ENCODE assay signal across 1 cellular context in the genomic region with DNA sequence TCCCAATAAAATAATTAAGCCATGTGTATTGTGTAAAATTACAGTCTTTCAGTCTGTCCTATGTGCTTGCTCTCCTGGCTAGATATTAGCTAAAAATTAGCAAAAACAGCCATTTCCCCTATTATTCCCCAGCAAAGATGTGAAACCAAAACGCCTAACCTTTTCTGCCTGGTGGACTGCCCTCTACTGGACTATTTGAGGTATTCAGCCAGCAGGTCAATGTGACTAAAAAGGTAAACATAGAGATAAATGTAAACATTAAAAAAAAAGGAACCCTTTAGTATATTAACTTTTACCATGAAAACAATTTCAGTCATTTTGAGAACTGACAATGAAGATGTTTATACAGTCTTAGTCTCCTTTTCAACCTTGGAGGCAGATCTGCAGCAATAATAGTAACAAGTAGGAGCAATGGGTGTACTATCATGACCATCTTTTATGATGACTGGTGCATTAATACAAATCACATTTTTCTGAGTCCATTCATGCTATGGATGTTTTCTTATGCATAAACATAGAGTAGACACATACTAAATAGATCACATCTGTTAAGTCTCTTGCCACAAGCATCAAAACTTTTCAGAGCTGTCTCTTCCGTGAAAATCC.
TF ChIP-seq lines count a peak whose summit lies in the region.

No MANE protein-coding gene starts in this region.

TF ChIP-seq in IMR-90, 13 proteins besides CTCF, POLR2A, EP300 and RAD21:
- peak; percentile 56 for TF ChIP-seq SMC3 (IDR thresholded peaks at IDR 0.05; ENCODE audit: low read depth, low read length)
- TF ChIP-seq MAZ (IDR thresholded peaks at IDR 0.05; ENCODE audit: borderline replicate concordance, low read depth, low read length) = no peak
- TF ChIP-seq, protein P1, sequence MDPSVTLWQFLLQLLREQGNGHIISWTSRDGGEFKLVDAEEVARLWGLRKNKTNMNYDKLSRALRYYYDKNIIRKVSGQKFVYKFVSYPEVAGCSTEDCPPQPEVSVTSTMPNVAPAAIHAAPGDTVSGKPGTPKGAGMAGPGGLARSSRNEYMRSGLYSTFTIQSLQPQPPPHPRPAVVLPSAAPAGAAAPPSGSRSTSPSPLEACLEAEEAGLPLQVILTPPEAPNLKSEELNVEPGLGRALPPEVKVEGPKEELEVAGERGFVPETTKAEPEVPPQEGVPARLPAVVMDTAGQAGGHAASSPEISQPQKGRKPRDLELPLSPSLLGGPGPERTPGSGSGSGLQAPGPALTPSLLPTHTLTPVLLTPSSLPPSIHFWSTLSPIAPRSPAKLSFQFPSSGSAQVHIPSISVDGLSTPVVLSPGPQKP (IDR thresholded peaks at IDR 0.05; ENCODE audit: borderline replicate concordance, low read depth, low read length) = no peak
- TF ChIP-seq NFE2L2 (IDR thresholded peaks at IDR 0.05; ENCODE audit: low read depth, low read length) = no peak
- TF ChIP-seq RFX5 (IDR thresholded peaks at IDR 0.05; ENCODE audit: low read depth, low read length) = no peak
- TF ChIP-seq FOS (IDR thresholded peaks at IDR 0.05; ENCODE audit: low read depth, low read length) = no peak
- TF ChIP-seq MAFK (IDR thresholded peaks at IDR 0.05; ENCODE audit: low read depth, low read length) = peak; percentile 70
- no peak for TF ChIP-seq MXI1 (IDR thresholded peaks at IDR 0.05; ENCODE audit: borderline replicate concordance, low read depth, low read length)
